1 cellular context compared by ENCODE assay signal in the genomic region with DNA sequence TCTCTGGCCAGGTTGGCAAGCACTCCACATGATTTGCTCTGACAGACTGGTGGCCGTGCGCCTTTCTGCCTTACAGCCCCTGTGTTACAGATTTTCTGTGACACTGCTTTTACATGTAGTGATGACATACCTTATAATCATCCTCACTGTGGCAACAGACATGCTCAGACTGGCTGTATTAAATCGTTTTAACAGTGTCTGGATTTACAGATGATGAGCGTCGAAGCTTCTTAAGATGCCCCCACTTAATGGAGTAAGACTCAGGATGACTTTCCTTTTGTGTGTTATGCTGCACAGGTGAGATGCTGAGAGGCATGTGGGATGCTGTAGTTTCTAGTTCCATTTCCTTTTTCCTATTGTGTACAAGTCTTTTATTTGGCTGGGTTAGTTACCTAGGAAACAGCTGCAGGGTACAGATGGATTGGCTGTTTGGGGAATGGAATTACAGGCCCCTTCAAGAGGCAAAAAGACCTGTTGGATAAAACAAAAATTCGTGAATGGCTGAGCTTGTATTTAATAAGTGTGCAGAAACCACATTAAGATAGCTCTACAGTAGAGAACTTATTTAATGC.
TF ChIP-seq lines count a peak whose summit lies in the region.

No MANE protein-coding gene starts in this region.

TF ChIP-seq in IMR-90, 13 proteins besides CTCF, POLR2A, EP300 and RAD21:
- TF ChIP-seq CHD1 (IDR thresholded peaks at IDR 0.05; ENCODE audit: low read depth, low read length): no peak
- no peak for TF ChIP-seq RCOR1 (IDR thresholded peaks at IDR 0.05; ENCODE audit: insufficient replicate concordance, low read length)
- no peak for TF ChIP-seq RFX5 (IDR thresholded peaks at IDR 0.05; ENCODE audit: low read depth, low read length)
- TF ChIP-seq CEBPB (IDR thresholded peaks at IDR 0.05; ENCODE audit: low read depth, low read length): no peak
- TF ChIP-seq SMC3 (IDR thresholded peaks at IDR 0.05; ENCODE audit: low read depth, low read length): no peak
- TF ChIP-seq, protein P1, sequence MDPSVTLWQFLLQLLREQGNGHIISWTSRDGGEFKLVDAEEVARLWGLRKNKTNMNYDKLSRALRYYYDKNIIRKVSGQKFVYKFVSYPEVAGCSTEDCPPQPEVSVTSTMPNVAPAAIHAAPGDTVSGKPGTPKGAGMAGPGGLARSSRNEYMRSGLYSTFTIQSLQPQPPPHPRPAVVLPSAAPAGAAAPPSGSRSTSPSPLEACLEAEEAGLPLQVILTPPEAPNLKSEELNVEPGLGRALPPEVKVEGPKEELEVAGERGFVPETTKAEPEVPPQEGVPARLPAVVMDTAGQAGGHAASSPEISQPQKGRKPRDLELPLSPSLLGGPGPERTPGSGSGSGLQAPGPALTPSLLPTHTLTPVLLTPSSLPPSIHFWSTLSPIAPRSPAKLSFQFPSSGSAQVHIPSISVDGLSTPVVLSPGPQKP (IDR thresholded peaks at IDR 0.05; ENCODE audit: borderline replicate concordance, low read depth, low read length): no peak
- TF ChIP-seq NFE2L2 (IDR thresholded peaks at IDR 0.05; ENCODE audit: low read depth, low read length): no peak
- TF ChIP-seq MXI1 (IDR thresholded peaks at IDR 0.05; ENCODE audit: borderline replicate concordance, low read depth, low read length): no peak
- TF ChIP-seq MAZ (IDR thresholded peaks at IDR 0.05; ENCODE audit: borderline replicate concordance, low read depth, low read length): no peak
- no peak for TF ChIP-seq USF2 (IDR thresholded peaks at IDR 0.05; ENCODE audit: low read depth, low read length)
- no peak for TF ChIP-seq BHLHE40 (IDR thresholded peaks at IDR 0.05; ENCODE audit: low read depth, low read length)
- TF ChIP-seq FOS (IDR thresholded peaks at IDR 0.05; ENCODE audit: low read depth, low read length): no peak
- TF ChIP-seq MAFK (IDR thresholded peaks at IDR 0.05; ENCODE audit: low read depth, low read length): no peak
